Comparison of ENCODE assay signal across 8 cellular contexts in genomic region chrX:15738686-15739016, GRCh38. TPM values are rescaled to one million over a fixed set of nuclear protein-coding genes. Genes with fewer than 3 reads are reported as not detected.
A peak's percentile ranks its signal among the peaks of the same experiment; 100 is the strongest.
DNase-seq lines count a peak whose midpoint lies in the region; ATAC-seq and TF ChIP-seq lines count a peak whose summit lies in the region.

No MANE protein-coding gene starts in this region.

- no peaks in the 10 kb centered on the region for H3K27me3 ChIP-seq in gastrocnemius medialis

- peak overlapping the region; percentile 48 to 59 (median 54) for H3K4me3 ChIP-seq in gastrocnemius medialis

- peaks cover 28% of the 10 kb centered on the region for H3K4me1 Mint-ChIP-seq in T-helper 2 cell treated with Interferon-gamma antibody and Interleukin-4, amounts not matched to agents 5 μg/mL and 100 μg/mL, for 36 hours (ENCODE audit: low read depth)

- peaks cover 0 to 4% of the 10 kb centered on the region in 2 donors for H3K4me1 ChIP-seq in gastrocnemius medialis

- DNase-seq in T-helper 2 cell treated with Interferon-gamma antibody and Interleukin-4, amounts not matched to agents 5 μg/mL and 100 μg/mL, for 36 hours (ENCODE audit: low spot score): peak; percentile 10
- DNase-seq in fibroblast of peridontal ligament (ENCODE audit: extremely low read depth) (peak; percentile 0), gastrocnemius medialis (no peak), SIG-M5 (lab: John Stamatoyannopoulos, UW) (no peak), left lobe of liver (ENCODE audit: low spot score) (no peak), substantia nigra (lab: John Stamatoyannopoulos, UW) (no peak)

- no peaks in the 10 kb centered on the region for H3K27me3 Mint-ChIP-seq in T-helper 2 cell treated with Interferon-gamma antibody and Interleukin-4, amounts not matched to agents 5 μg/mL and 100 μg/mL, for 36 hours (ENCODE audit: low read depth)

- peak; percentile 9 for ATAC-seq in GM19351 (IDR thresholded peaks at IDR 0.05; ENCODE audit: unreplicated experiment)
- no peak for ATAC-seq in gastrocnemius medialis
- no peak for ATAC-seq in left lobe of liver
- ATAC-seq in HG03457 (IDR thresholded peaks at IDR 0.05; ENCODE audit: unreplicated experiment): no peak

- TF ChIP-seq POLR2A in gastrocnemius medialis (IDR thresholded peaks at IDR 0.05): no peak

- H3K9me3 ChIP-seq in gastrocnemius medialis: no peaks in the 10 kb centered on the region

- H3K4me3 Mint-ChIP-seq in T-helper 2 cell treated with Interferon-gamma antibody and Interleukin-4, amounts not matched to agents 5 μg/mL and 100 μg/mL, for 36 hours: peak overlapping the region; percentile 92

- H3K36me3 ChIP-seq in gastrocnemius medialis: no peaks in the 10 kb centered on the region

- peak overlapping the region; percentile 88 for H3K27ac Mint-ChIP-seq in T-helper 2 cell treated with Interferon-gamma antibody and Interleukin-4, amounts not matched to agents 5 μg/mL and 100 μg/mL, for 36 hours

- in situ Hi-C loops in gastrocnemius medialis (cut with MboI; ENCODE audit: low sequenced_read_pairs in 4 of 4): no loop called here

- no peak for TF ChIP-seq CTCF in gastrocnemius medialis (IDR thresholded peaks at IDR 0.05 in 4 of 5, conservative IDR thresholded peaks at IDR 0.05 in 1 of 5)

- intact Hi-C loops in gastrocnemius medialis (cut with DNase I; ENCODE audit: low total_unique reads): loop anchor here (5.0 kb wide), 1 partner anchor 61 kb away; no protein-coding TSS in a partner anchor

- H3K9me3 Mint-ChIP-seq in T-helper 2 cell treated with Interferon-gamma antibody and Interleukin-4, amounts not matched to agents 5 μg/mL and 100 μg/mL, for 36 hours: no peaks in the 10 kb centered on the region

- peaks cover 20% of the 10 kb centered on the region for H3K36me3 Mint-ChIP-seq in T-helper 2 cell treated with Interferon-gamma antibody and Interleukin-4, amounts not matched to agents 5 μg/mL and 100 μg/mL, for 36 hours (ENCODE audit: low read depth)

- peak overlapping the region in 3 of 4 donors; percentile 20 to 46 (median 39) for H3K27ac ChIP-seq in gastrocnemius medialis
- H3K27ac ChIP-seq in substantia nigra (ENCODE audit: low read depth, low read length, poor library complexity, severe bottlenecking): no peak overlapping the region

RNA-seq across cellular contexts. Expression of gene CA5B, which starts 0.6 kb away (rescaled TPM):
- total RNA-seq in gastrocnemius medialis (1 to 10 TPM in 3 of 4 donors, under 1 TPM in 1; 0.24 to 3.4 (median 1.8) TPM), left lobe of liver (1.3 TPM)

RNA-seq across cellular contexts. Expression of gene ZRSR2, which starts 51.6 kb away (rescaled TPM):
- total RNA-seq in gastrocnemius medialis (1 to 10 TPM; 3.9 to 8.4 (median 6.9) TPM), left lobe of liver (2.6 TPM)

Comparison
In these comparisons a context has a peak if more than half of its experiments do, and no peak if none do; other contexts are left out.
1. DNase-seq: peak in T-helper 2 cell treated with Interferon-gamma antibody and Interleukin-4, amounts not matched to agents 5 μg/mL and 100 μg/mL, for 36 hours (single experiment) and fibroblast of peridontal ligament (single experiment); none in gastrocnemius medialis (0 of 2), SIG-M5 (single experiment), left lobe of liver (single experiment) and substantia nigra (0 of 49).